ENCODE assay signal across 1 cellular context in the genomic region with DNA sequence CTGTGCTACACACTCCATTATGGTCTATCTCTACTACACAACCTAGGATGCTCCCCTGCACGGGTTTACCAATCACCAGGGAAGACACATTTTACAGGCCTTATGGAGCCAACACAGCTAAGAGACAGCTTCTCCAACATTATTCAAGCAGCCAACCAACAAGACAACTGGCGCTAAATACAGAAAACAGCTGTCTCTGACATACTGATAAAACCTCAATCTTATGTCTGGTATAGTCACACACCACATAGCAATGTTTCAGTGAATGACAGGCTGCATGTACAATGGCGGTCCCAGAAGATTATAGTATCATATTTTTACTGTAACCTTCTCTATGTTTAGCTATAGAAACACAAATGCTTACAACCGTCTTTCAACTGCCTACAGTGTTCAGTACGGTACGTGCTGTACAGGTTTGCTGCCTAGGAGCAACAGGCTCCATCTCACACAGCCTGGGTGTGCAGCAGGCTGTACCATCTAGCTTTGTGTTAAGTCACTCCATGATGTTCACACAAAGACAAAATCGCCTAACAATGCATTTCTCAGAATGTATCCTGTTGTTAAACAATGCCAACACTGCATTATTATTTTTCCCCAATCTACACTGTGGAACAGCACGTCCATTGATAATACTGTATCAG.
TF ChIP-seq lines count a peak whose summit lies in the region.

No MANE protein-coding gene starts in this region.

TF ChIP-seq in IMR-90, 13 proteins besides CTCF, POLR2A, EP300 and RAD21:
- no peak for TF ChIP-seq FOS (IDR thresholded peaks at IDR 0.05; ENCODE audit: low read depth, low read length)
- no peak for TF ChIP-seq NFE2L2 (IDR thresholded peaks at IDR 0.05; ENCODE audit: low read depth, low read length)
- TF ChIP-seq BHLHE40 (IDR thresholded peaks at IDR 0.05; ENCODE audit: low read depth, low read length): no peak
- no peak for TF ChIP-seq CHD1 (IDR thresholded peaks at IDR 0.05; ENCODE audit: low read depth, low read length)
- TF ChIP-seq MAZ (IDR thresholded peaks at IDR 0.05; ENCODE audit: borderline replicate concordance, low read depth, low read length): no peak
- no peak for TF ChIP-seq MXI1 (IDR thresholded peaks at IDR 0.05; ENCODE audit: borderline replicate concordance, low read depth, low read length)
- TF ChIP-seq, protein P1, sequence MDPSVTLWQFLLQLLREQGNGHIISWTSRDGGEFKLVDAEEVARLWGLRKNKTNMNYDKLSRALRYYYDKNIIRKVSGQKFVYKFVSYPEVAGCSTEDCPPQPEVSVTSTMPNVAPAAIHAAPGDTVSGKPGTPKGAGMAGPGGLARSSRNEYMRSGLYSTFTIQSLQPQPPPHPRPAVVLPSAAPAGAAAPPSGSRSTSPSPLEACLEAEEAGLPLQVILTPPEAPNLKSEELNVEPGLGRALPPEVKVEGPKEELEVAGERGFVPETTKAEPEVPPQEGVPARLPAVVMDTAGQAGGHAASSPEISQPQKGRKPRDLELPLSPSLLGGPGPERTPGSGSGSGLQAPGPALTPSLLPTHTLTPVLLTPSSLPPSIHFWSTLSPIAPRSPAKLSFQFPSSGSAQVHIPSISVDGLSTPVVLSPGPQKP (IDR thresholded peaks at IDR 0.05; ENCODE audit: borderline replicate concordance, low read depth, low read length): no peak
- TF ChIP-seq RCOR1 (IDR thresholded peaks at IDR 0.05; ENCODE audit: insufficient replicate concordance, low read length): no peak
- no peak for TF ChIP-seq CEBPB (IDR thresholded peaks at IDR 0.05; ENCODE audit: low read depth, low read length)
- TF ChIP-seq, protein P2, sequence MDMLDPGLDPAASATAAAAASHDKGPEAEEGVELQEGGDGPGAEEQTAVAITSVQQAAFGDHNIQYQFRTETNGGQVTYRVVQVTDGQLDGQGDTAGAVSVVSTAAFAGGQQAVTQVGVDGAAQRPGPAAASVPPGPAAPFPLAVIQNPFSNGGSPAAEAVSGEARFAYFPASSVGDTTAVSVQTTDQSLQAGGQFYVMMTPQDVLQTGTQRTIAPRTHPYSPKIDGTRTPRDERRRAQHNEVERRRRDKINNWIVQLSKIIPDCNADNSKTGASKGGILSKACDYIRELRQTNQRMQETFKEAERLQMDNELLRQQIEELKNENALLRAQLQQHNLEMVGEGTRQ (IDR thresholded peaks at IDR 0.05; ENCODE audit: low read depth, low read length): no peak
- no peak for TF ChIP-seq SMC3 (IDR thresholded peaks at IDR 0.05; ENCODE audit: low read depth, low read length)
- no peak for TF ChIP-seq RFX5 (IDR thresholded peaks at IDR 0.05; ENCODE audit: low read depth, low read length)
- TF ChIP-seq MAFK (IDR thresholded peaks at IDR 0.05; ENCODE audit: low read depth, low read length): no peak
